Comparison of ENCODE assay signal across 17 cellular contexts in genomic region chr7:142468871-142469652, GRCh38.
"Had no signal": no experiment of that assay in that cellular context is flagged by ENCODE, and none has a peak within 500 bp of the region (broad histone marks: within the 10 kb centered on the region; RNA-seq: fewer than 3 reads in every experiment).

No MANE protein-coding gene starts in this region.

- H3K4me3 ChIP-seq: adrenal gland, left ventricle myocardium inferior, stomach, testis, upper lobe of left lung had no signal

- H3K27me3 Mint-ChIP-seq: activated CD4-positive, alpha-beta T cell treated with anti-CD3 and anti-CD28 coated beads for 36 hours had no signal

- ATAC-seq: activated CD4-positive, alpha-beta T cell treated with anti-CD3 and anti-CD28 coated beads for 36 hours; effector memory CD8-positive, alpha-beta T cell; foreskin keratinocyte had no signal

- H3K36me3 Mint-ChIP-seq: naive B cell had no signal

- H3K27me3 ChIP-seq: adrenal gland, foreskin keratinocyte, stomach, testis, upper lobe of left lung had no signal

- H3K27ac ChIP-seq: adrenal gland, foreskin keratinocyte, left ventricle myocardium inferior, parathyroid adenoma, stomach, testis, upper lobe of left lung, VCaP had no signal

- H3K4me1 ChIP-seq: adrenal gland, foreskin keratinocyte, left ventricle myocardium inferior, parathyroid adenoma, stomach, testis had no signal

- H3K9me3 ChIP-seq: adrenal gland, left ventricle myocardium inferior, stomach, testis, upper lobe of left lung had no signal

- H3K27ac Mint-ChIP-seq: effector memory CD8-positive, alpha-beta T cell; naive B cell had no signal

- H3K9me3 Mint-ChIP-seq: effector memory CD8-positive, alpha-beta T cell; naive B cell had no signal

- DNase-seq: activated CD4-positive, alpha-beta T cell treated with anti-CD3 and anti-CD28 coated beads for 36 hours; activated CD8-positive, alpha-beta memory T cell treated with anti-CD3 and anti-CD28 coated beads for 24 hours; activated effector memory CD4-positive, alpha-beta T cell treated with Interleukin-2 at 50 U/mL for 16 hours; adrenal gland; dermis blood vessel endothelial cell; effector memory CD8-positive, alpha-beta T cell; foreskin keratinocyte; left ventricle myocardium inferior; naive B cell; stimulated activated CD4-positive, alpha-beta T cell treated with anti-CD3 and anti-CD28 coated beads, Interleukin-12 subunit alpha, Interleukin-12 subunit beta, amount 100 ng/mL, for 4 hours; stimulated activated CD4-positive, alpha-beta T cell treated with anti-CD3 and anti-CD28 coated beads, Interleukin-2, amount 100 ng/mL, for 24 hours; stomach; T1000; testis; upper lobe of left lung had no signal

- H3K4me3 Mint-ChIP-seq: activated CD4-positive, alpha-beta T cell treated with anti-CD3 and anti-CD28 coated beads for 36 hours; effector memory CD8-positive, alpha-beta T cell had no signal

- H3K36me3 ChIP-seq: adrenal gland, left ventricle myocardium inferior, stomach, upper lobe of left lung had no signal
